In genomic region chr16:11164482-11165270, GRCh38 we compare ENCODE assay signal across 20 cellular contexts.
DNase-seq lines count a peak whose midpoint lies in the region; ATAC-seq and TF ChIP-seq lines count a peak whose summit lies in the region.
"Had no signal": no experiment of that assay in that cellular context is flagged by ENCODE, and none has a peak within 500 bp of the region (broad histone marks: within the 10 kb centered on the region; RNA-seq: fewer than 3 reads in every experiment).

No MANE protein-coding gene starts in this region.

- no peaks in the 10 kb centered on the region for H4K20me1 ChIP-seq in osteoblast (ENCODE audit: insufficient read depth, low read length)

- TF ChIP-seq CTCF in brain (conservative IDR thresholded peaks at IDR 0.05) (no peak), osteoblast (IDR thresholded peaks at IDR 0.05; ENCODE audit: extremely low read depth, low read depth, low read length) (no peak)

- peaks cover 35% of the 10 kb centered on the region for H3K36me3 Mint-ChIP-seq in T-helper 1 cell treated with Interleukin-12 subunit alpha and Interleukin-12 subunit beta and Interleukin-4 antibody, amounts not matched to agents 30 μg/mL and 1 μg/mL, for 36 hours (ENCODE audit: low read depth)
- peaks cover 33% of the 10 kb centered on the region for H3K36me3 Mint-ChIP-seq in brain
- H3K36me3 Mint-ChIP-seq in activated T-cell treated with anti-CD3 and anti-CD28 coated beads, Interleukin-2, amount 50 U/mL, for 72 hours (ENCODE audit: insufficient read depth in 2 of 2) = peaks cover 2 to 17% of the 10 kb centered on the region in 2 donors

- H2AFZ ChIP-seq in osteoblast (ENCODE audit: low read length) = no peak overlapping the region

- no peak overlapping the region for H3K4me2 ChIP-seq in osteoblast (ENCODE audit: insufficient read depth, low read length)

- H3K9me3 Mint-ChIP-seq in T-helper 1 cell treated with Interleukin-12 subunit alpha and Interleukin-12 subunit beta and Interleukin-4 antibody, amounts not matched to agents 30 μg/mL and 1 μg/mL, for 36 hours = peaks cover 7% of the 10 kb centered on the region
- peaks cover 0 to 3% (median 0%) of the 10 kb centered on the region in 5 experiments for H3K9me3 Mint-ChIP-seq in brain
- no peaks in the 10 kb centered on the region for H3K9me3 Mint-ChIP-seq in activated T-cell treated with anti-CD3 and anti-CD28 coated beads, Interleukin-2, amount 50 U/mL, for 72 hours
- H3K9me3 Mint-ChIP-seq: central memory CD8-positive, alpha-beta T cell had no signal

- H3K4me1 ChIP-seq in osteoblast (ENCODE audit: insufficient read depth, low read length) = peaks cover 4% of the 10 kb centered on the region
- H3K4me1 ChIP-seq: HAP-1 had no signal

- ATAC-seq in GM18870 (IDR thresholded peaks at IDR 0.05; ENCODE audit: unreplicated experiment) = no peak
- no peak for ATAC-seq in activated T-cell treated with anti-CD3 and anti-CD28 coated beads, Interleukin-2, amount 50 U/mL, for 72 hours (replicated peaks in 1 of 2)
- ATAC-seq: activated CD4-positive, CD25-positive, alpha-beta regulatory T cell treated with anti-CD3 and anti-CD28 coated beads, Interleukin-2, amount 50 U/mL, for 24 hours; T-helper 17 cell had no signal

- H3K27me3 ChIP-seq in osteoblast (ENCODE audit: insufficient read depth, low read length) = no peaks in the 10 kb centered on the region
- H3K27me3 ChIP-seq: ovary, suprapubic skin had no signal

- DNase-seq in T-helper 1 cell (no peak), osteoblast (ENCODE audit: insufficient read length, low spot score, missing footprints) (peak; percentile 54), GM19238 (ENCODE audit: insufficient read length, low spot score) (no peak)
- DNase-seq in activated T-cell treated with anti-CD3 and anti-CD28 coated beads, Interleukin-2, amount 50 U/mL, for 72 hours = no peak
- DNase-seq: activated T-cell treated with anti-CD3 and anti-CD28 coated beads, Interleukin-2, amount 50 U/mL, for 1 hour; GDM1; midbrain; NCI-H2081 treated with DMSO at 0.1 percent for 48 hours; ovary; SHP77; stimulated activated CD4-positive, alpha-beta T cell treated with anti-CD3 and anti-CD28 coated beads, Interleukin-2, amount 100 ng/mL, for 48 hours; T-helper 17 cell had no signal

- no peak overlapping the region for H3K4me3 Mint-ChIP-seq in T-helper 1 cell treated with Interleukin-12 subunit alpha and Interleukin-12 subunit beta and Interleukin-4 antibody, amounts not matched to agents 30 μg/mL and 1 μg/mL, for 36 hours
- no peak overlapping the region for H3K4me3 Mint-ChIP-seq in brain
- no peak overlapping the region for H3K4me3 Mint-ChIP-seq in activated T-cell treated with anti-CD3 and anti-CD28 coated beads, Interleukin-2, amount 50 U/mL, for 72 hours
- H3K4me3 Mint-ChIP-seq: central memory CD8-positive, alpha-beta T cell; T-helper 17 cell had no signal

- H3K4me1 Mint-ChIP-seq in T-helper 1 cell treated with Interleukin-12 subunit alpha and Interleukin-12 subunit beta and Interleukin-4 antibody, amounts not matched to agents 30 μg/mL and 1 μg/mL, for 36 hours (ENCODE audit: low read depth) = peaks cover 43% of the 10 kb centered on the region
- H3K4me1 Mint-ChIP-seq in brain = peaks cover 52% of the 10 kb centered on the region
- peaks cover 48% of the 10 kb centered on the region for H3K4me1 Mint-ChIP-seq in activated T-cell treated with anti-CD3 and anti-CD28 coated beads, Interleukin-2, amount 50 U/mL, for 72 hours (ENCODE audit: low read depth)

- peaks cover 5% of the 10 kb centered on the region for H3K9me3 ChIP-seq in KOPT-K1 (ENCODE audit: insufficient read depth, low read length, poor library complexity, severe bottlenecking)
- H3K9me3 ChIP-seq in osteoblast (ENCODE audit: low read depth, low read length) = no peaks in the 10 kb centered on the region
- H3K9me3 ChIP-seq: HAP-1, ovary, suprapubic skin had no signal

- no peaks in the 10 kb centered on the region for H3K27me3 Mint-ChIP-seq in T-helper 1 cell treated with Interleukin-12 subunit alpha and Interleukin-12 subunit beta and Interleukin-4 antibody, amounts not matched to agents 30 μg/mL and 1 μg/mL, for 36 hours (ENCODE audit: low read depth)
- peaks cover under 1% of the 10 kb centered on the region for H3K27me3 Mint-ChIP-seq in brain
- no peaks in the 10 kb centered on the region for H3K27me3 Mint-ChIP-seq in activated T-cell treated with anti-CD3 and anti-CD28 coated beads, Interleukin-2, amount 50 U/mL, for 72 hours (ENCODE audit: low read depth)
- H3K27me3 Mint-ChIP-seq: central memory CD8-positive, alpha-beta T cell; T-helper 17 cell had no signal

- no peaks in the 10 kb centered on the region for H3K79me2 ChIP-seq in osteoblast (ENCODE audit: insufficient read depth, low read length)

- no peak overlapping the region for H3K4me3 ChIP-seq in osteoblast (ENCODE audit: insufficient read depth, low read length)
- H3K4me3 ChIP-seq: HAP-1, ovary, suprapubic skin had no signal

- peak overlapping the region; percentile 21 for H3K27ac ChIP-seq in KOPT-K1 (ENCODE audit: low read depth, low read length, poor library complexity, severe bottlenecking)
- no peak overlapping the region for H3K27ac ChIP-seq in osteoblast (ENCODE audit: low read depth, low read length)
- H3K27ac ChIP-seq: ovary, suprapubic skin had no signal

- H3K36me3 ChIP-seq in KOPT-K1 (ENCODE audit: insufficient read depth, low read length) (peaks cover 23% of the 10 kb centered on the region; the same call in 1 of the 2 replicates), osteoblast (ENCODE audit: insufficient read depth, low read length) (peaks cover 7% of the 10 kb centered on the region)
- H3K36me3 ChIP-seq: HAP-1, ovary had no signal

- peak overlapping the region; percentile 19 for H3K27ac Mint-ChIP-seq in T-helper 1 cell treated with Interleukin-12 subunit alpha and Interleukin-12 subunit beta and Interleukin-4 antibody, amounts not matched to agents 30 μg/mL and 1 μg/mL, for 36 hours
- H3K27ac Mint-ChIP-seq in brain = peak overlapping the region in 4 of 5 experiments; percentile 22 to 79 (median 72)
- no peak overlapping the region for H3K27ac Mint-ChIP-seq in activated T-cell treated with anti-CD3 and anti-CD28 coated beads, Interleukin-2, amount 50 U/mL, for 72 hours
- H3K27ac Mint-ChIP-seq: T-helper 17 cell had no signal
